ENCODE assay signal across 8 cellular contexts in the genomic region with DNA sequence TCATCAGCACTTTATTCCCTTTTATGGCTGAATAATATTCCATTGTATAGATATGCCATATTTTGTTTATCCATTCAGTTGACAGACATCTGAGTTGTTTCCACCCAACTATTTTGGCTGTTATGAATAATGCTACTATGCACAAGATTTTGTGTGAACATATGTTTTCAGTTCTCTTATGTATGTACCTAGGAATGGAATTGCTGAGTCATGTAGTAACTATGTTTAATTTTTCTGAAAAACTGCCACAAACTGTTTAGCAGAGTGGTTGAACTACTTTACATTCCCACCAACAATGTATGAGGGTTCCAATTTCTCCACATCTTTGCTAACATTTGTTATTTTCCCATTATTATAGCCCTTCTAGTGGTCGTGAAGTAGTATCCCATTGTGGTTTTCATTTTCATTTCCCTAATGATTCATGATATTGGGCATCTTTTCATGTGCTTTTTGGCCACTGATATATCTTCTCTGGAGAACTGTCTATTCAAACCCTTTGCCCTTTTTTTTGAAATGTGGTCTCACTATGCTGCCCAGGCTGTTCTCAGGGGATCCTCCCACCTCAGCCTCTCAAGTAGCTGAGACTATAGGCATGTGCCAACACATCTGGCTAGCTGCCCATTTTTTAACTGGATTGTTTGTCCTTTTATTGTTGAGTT. TPM values are rescaled to one million over a fixed set of nuclear protein-coding genes. Genes with fewer than 3 reads are reported as not detected.
A peak's percentile ranks its signal among the peaks of the same experiment; 100 is the strongest.
DNase-seq lines count a peak whose midpoint lies in the region; FAIRE-seq and TF ChIP-seq lines count a peak whose summit lies in the region.

No MANE protein-coding gene starts in this region.

- H3K27me3 ChIP-seq in GM23248 (replicated peaks; ENCODE audit: insufficient read depth): no peaks in the 10 kb centered on the region

- H3K79me2 ChIP-seq in GM23248 (ENCODE audit: insufficient read depth): peaks cover 98% of the 10 kb centered on the region

- H3K9me2 ChIP-seq in GM23248 (ENCODE audit: insufficient read depth): no peaks in the 10 kb centered on the region

- no peak for DNase-seq in GM12892 (ENCODE audit: insufficient read length)
- peak; percentile 87 for DNase-seq in GM23248
- DNase-seq in NCI-H226: peak; percentile 60
- DNase-seq in fibroblast of the aortic adventitia (ENCODE audit: low read depth): peak; percentile 92
- DNase-seq in OCI-M1 (lab: John Stamatoyannopoulos, UW): no peak
- DNase-seq in NCI-H2081 treated with DMSO at 0.1 percent for 48 hours (lab: John Stamatoyannopoulos, UW): no peak
- DNase-seq in central memory CD4-positive, alpha-beta T cell: no peak
- DNase-seq in mesenteric fat pad (ENCODE audit: low spot score): no peak

- peak; percentile 83 for FAIRE-seq in GM12892 (lab: Jason Lieb, UNC)

- TF ChIP-seq POLR2A in GM12892 (IDR thresholded peaks at IDR 0.05; ENCODE audit: low read depth, low read length): no peak

- peaks cover 85% of the 10 kb centered on the region for H3K4me1 ChIP-seq in GM23248 (ENCODE audit: insufficient read depth)

- peak overlapping the region; percentile 74 for H3K27ac ChIP-seq in GM23248

- H3K36me3 ChIP-seq in GM23248 (ENCODE audit: low read depth): peaks cover 39% of the 10 kb centered on the region; the same call in 1 of the 2 replicates

- no peak overlapping the region for H2AFZ ChIP-seq in GM23248

- H3K4me2 ChIP-seq in GM23248 (ENCODE audit: unreplicated experiment): peak overlapping the region; percentile 36

- H3F3A ChIP-seq in GM23248 (ENCODE audit: insufficient read depth): peaks cover 92% of the 10 kb centered on the region

- peaks cover 47% of the 10 kb centered on the region; the same call in 1 of the 2 replicates for H4K20me1 ChIP-seq in GM23248 (ENCODE audit: insufficient read depth)

- in situ Hi-C loops in GM23248 (cut with MboI): no loop called here

- WGBS in GM23248 (ENCODE audit: low coverage in 1 of 2, low lambda C conversion rate in 2 of 2, missing lambda C conversion rate in 2 of 2), 2 experiments: 0 to 3% methylated on average over 1 of the region's 1 CpG

- no peak for TF ChIP-seq CTCF in fibroblast of the aortic adventitia (IDR thresholded peaks at IDR 0.05; ENCODE audit: insufficient read depth, low read length)

- H3K9ac ChIP-seq in GM23248: peak overlapping the region; percentile 24; the same call in 1 of the 2 replicates

- no peaks in the 10 kb centered on the region for H3K9me3 ChIP-seq in GM23248 (ENCODE audit: low read depth)

- H3K4me3 ChIP-seq in GM23248: 0 out of 2 replicates have a peak overlapping the region, but pooled peaks have one; percentile 20
- H3K4me3 ChIP-seq in fibroblast of the aortic adventitia (ENCODE audit: low read depth, low read length): no peak overlapping the region

RNA-seq across cellular contexts. Expression of a gene that starts 26.3 kb away (rescaled TPM):
- 5.1 TPM for polyA plus RNA-seq in GM12892 (2012; ENCODE audit: missing spikeins)
- 157 and 159 TPM in 2 replicates for total RNA-seq in GM23248 (2014; rRNA removed; shearing (Covaris generic))
- polyA plus RNA-seq in GM23248 (2016; fragmentation: Nextera tagmentation; extraction: Ambion mirVana): 50.8 and 54.3 TPM in 2 replicates
- total RNA-seq in fibroblast of the aortic adventitia (ENCODE audit: low replicate concordance) (38.2 and 90.9 TPM in 2 replicates), mesenteric fat pad (28.4 TPM)

Comparison
In these comparisons a context has a peak if more than half of its experiments do, and no peak if none do; other contexts are left out.
1. DNase-seq: peak in GM23248 (single experiment), NCI-H226 (single experiment) and fibroblast of the aortic adventitia (single experiment); none in GM12892 (single experiment), OCI-M1 (single experiment), NCI-H2081 treated with DMSO at 0.1 percent for 48 hours (single experiment), central memory CD4-positive, alpha-beta T cell (single experiment) and mesenteric fat pad (single experiment).